Comparison of ENCODE assay signal across 15 cellular contexts in genomic region chr12:12408265-12408690, GRCh38. TPM values are rescaled to one million over a fixed set of nuclear protein-coding genes. Genes with fewer than 3 reads are reported as not detected.
DNase-seq lines count a peak whose midpoint lies in the region; ATAC-seq and TF ChIP-seq lines count a peak whose summit lies in the region.
"Had no signal": no experiment of that assay in that cellular context is flagged by ENCODE, and none has a peak within 500 bp of the region (broad histone marks: within the 10 kb centered on the region; RNA-seq: fewer than 3 reads in every experiment).

No MANE protein-coding gene starts in this region.

- H3K9me3 Mint-ChIP-seq in activated naive CD4-positive, alpha-beta T cell treated with anti-CD3 and anti-CD28 coated beads, Interleukin-2, amount 50 U/mL, for 72 hours: no peaks in the 10 kb centered on the region
- H3K9me3 Mint-ChIP-seq in activated naive CD8-positive, alpha-beta T cell treated with anti-CD3 and anti-CD28 coated beads, Interleukin-2, amount 10 ng/mL, durations not matched to agents 7 days and 5 days: peaks cover 4% of the 10 kb centered on the region

- H3K4me3 ChIP-seq in heart left ventricle: no peak overlapping the region
- H3K4me3 ChIP-seq: left ventricle myocardium inferior, uterus had no signal

- peak overlapping the region; percentile 15 for H3K4me3 Mint-ChIP-seq in activated naive CD8-positive, alpha-beta T cell treated with anti-CD3 and anti-CD28 coated beads, Interleukin-2, amount 10 ng/mL, durations not matched to agents 7 days and 5 days
- H3K4me3 Mint-ChIP-seq: nephron had no signal

- no peak for TF ChIP-seq CTCF in heart left ventricle (IDR thresholded peaks at IDR 0.05)

- intact Hi-C loops in heart left ventricle (cut with DNase I): no loop called here

- 77 to 89% (median 83%) methylated on average over 1 of the region's 1 CpG for WGBS in heart left ventricle, 4 donors

- POLR2A ChIA-PET in activated naive CD8-positive, alpha-beta T cell treated with anti-CD3 and anti-CD28 coated beads, Interleukin-2, amount 10 ng/mL, durations not matched to agents 7 days and 5 days (lab: Charles Lee): interaction anchor here (0.7 kb wide), 1 partner anchor 10 kb away, joined by 4 read pairs; no protein-coding TSS in a partner anchor

- H3K4me1 Mint-ChIP-seq in activated naive CD8-positive, alpha-beta T cell treated with anti-CD3 and anti-CD28 coated beads, Interleukin-2, amount 10 ng/mL, durations not matched to agents 7 days and 5 days: peaks cover 15% of the 10 kb centered on the region
- H3K4me1 Mint-ChIP-seq: nephron had no signal

- peaks cover 7 to 29% of the 10 kb centered on the region in 2 donors for H3K36me3 Mint-ChIP-seq in activated naive CD4-positive, alpha-beta T cell treated with anti-CD3 and anti-CD28 coated beads, Interleukin-2, amount 50 U/mL, for 72 hours
- peaks cover 37% of the 10 kb centered on the region for H3K36me3 Mint-ChIP-seq in activated naive CD8-positive, alpha-beta T cell treated with anti-CD3 and anti-CD28 coated beads, Interleukin-2, amount 10 ng/mL, durations not matched to agents 7 days and 5 days

- no peaks in the 10 kb centered on the region for H3K36me3 ChIP-seq in heart left ventricle
- H3K36me3 ChIP-seq: left ventricle myocardium inferior, uterus had no signal

- H3K4me1 ChIP-seq in heart left ventricle: peaks cover 0 to 19% (median 6%) of the 10 kb centered on the region in 12 donors
- H3K4me1 ChIP-seq: foreskin keratinocyte had no signal

- DNase-seq in activated naive CD4-positive, alpha-beta T cell treated with anti-CD3 and anti-CD28 coated beads, Interleukin-2, amount 50 U/mL, for 72 hours (ENCODE audit: low spot score in 2 of 2): no peak
- no peak for DNase-seq in activated naive CD4-positive, alpha-beta T cell (lab: John Stamatoyannopoulos, UW)
- no peak for DNase-seq in activated naive CD8-positive, alpha-beta T cell treated with anti-CD3 and anti-CD28 coated beads, Interleukin-2, amount 10 ng/mL, durations not matched to agents 7 days and 5 days
- DNase-seq in NCI-H2081 (lab: John Stamatoyannopoulos, UW) (no peak), DMS53 (lab: John Stamatoyannopoulos, UW) (no peak), Kasumi-1 (lab: John Stamatoyannopoulos, UW) (no peak), heart left ventricle (no peak)
- DNase-seq: amygdala, foreskin keratinocyte, left ventricle myocardium inferior, NCI-H2029, NCI-H526 treated with DMSO at 0.1 percent for 48 hours, uterus had no signal

- no peak for TF ChIP-seq POLR2A in heart left ventricle (IDR thresholded peaks at IDR 0.05)

- peak overlapping the region in 1 of 2 donors; percentile 20 for H3K27ac Mint-ChIP-seq in activated naive CD4-positive, alpha-beta T cell treated with anti-CD3 and anti-CD28 coated beads, Interleukin-2, amount 50 U/mL, for 72 hours
- H3K27ac Mint-ChIP-seq in activated naive CD8-positive, alpha-beta T cell treated with anti-CD3 and anti-CD28 coated beads, Interleukin-2, amount 10 ng/mL, durations not matched to agents 7 days and 5 days: peak overlapping the region; percentile 78
- H3K27ac Mint-ChIP-seq: nephron had no signal

- H3K9me3 ChIP-seq in heart left ventricle: no peaks in the 10 kb centered on the region
- H3K9me3 ChIP-seq: left ventricle myocardium inferior, uterus had no signal

- no peaks in the 10 kb centered on the region for H3K27me3 Mint-ChIP-seq in activated naive CD8-positive, alpha-beta T cell treated with anti-CD3 and anti-CD28 coated beads, Interleukin-2, amount 10 ng/mL, durations not matched to agents 7 days and 5 days

- H3K27ac ChIP-seq in heart left ventricle: peak overlapping the region in 1 of 12 donors; percentile 18
- H3K27ac ChIP-seq: foreskin keratinocyte, left ventricle myocardium inferior, uterus had no signal

- H3K27me3 ChIP-seq in heart left ventricle: no peaks in the 10 kb centered on the region
- H3K27me3 ChIP-seq: foreskin keratinocyte, uterus had no signal

- peak; percentile 63 to 70 for ATAC-seq in activated naive CD4-positive, alpha-beta T cell treated with anti-CD3 and anti-CD28 coated beads, Interleukin-2, amount 50 U/mL, for 72 hours
- peak; percentile 64 for ATAC-seq in HG03460 (IDR thresholded peaks at IDR 0.05; ENCODE audit: unreplicated experiment)
- peak; percentile 92 for ATAC-seq in activated naive CD8-positive, alpha-beta T cell treated with anti-CD3 and anti-CD28 coated beads, Interleukin-2, amount 10 ng/mL, durations not matched to agents 7 days and 5 days (ENCODE audit: low read depth)
- ATAC-seq in heart left ventricle: no peak
- ATAC-seq: foreskin keratinocyte had no signal

RNA-seq across cellular contexts. Expression of gene BORCS5, which starts 51.4 kb away (rescaled TPM):
- 10 to 100 TPM; 25.8 to 33.6 TPM for total RNA-seq in activated naive CD4-positive, alpha-beta T cell treated with anti-CD3 and anti-CD28 coated beads, Interleukin-2, amount 50 U/mL, for 72 hours
- 10 to 100 TPM; 20.1 to 21.8 TPM for total RNA-seq in activated naive CD8-positive, alpha-beta T cell treated with anti-CD3 and anti-CD28 coated beads, Interleukin-2, amount 10 ng/mL, durations not matched to agents 7 days and 5 days
- total RNA-seq in heart left ventricle: 10 to 100 TPM in 6 of 9 donors, 1 to 10 TPM in 3; 7.6 to 21.3 (median 12.3) TPM
- 1 to 10 TPM; 3.9 to 8.5 TPM for polyA plus RNA-seq in heart left ventricle

RNA-seq across cellular contexts. Expression of gene MANSC1, which starts 58.2 kb away (rescaled TPM):
- total RNA-seq in activated naive CD4-positive, alpha-beta T cell treated with anti-CD3 and anti-CD28 coated beads, Interleukin-2, amount 50 U/mL, for 72 hours: 1 to 10 TPM; 1.4 to 1.6 TPM
- under 1 TPM in 1 of 2 experiments, not detected in 1; 0.20 TPM for total RNA-seq in activated naive CD8-positive, alpha-beta T cell treated with anti-CD3 and anti-CD28 coated beads, Interleukin-2, amount 10 ng/mL, durations not matched to agents 7 days and 5 days
- 10 to 100 TPM in 5 of 9 donors, 1 to 10 TPM in 4; 8.1 to 23.1 (median 11.3) TPM for total RNA-seq in heart left ventricle
- polyA plus RNA-seq in heart left ventricle: 10 to 100 TPM in 1 of 2 donors, 1 to 10 TPM in 1; 4.5 to 11.1 TPM

Comparison
In these comparisons a context has a peak if more than half of its experiments do, and no peak if none do; other contexts are left out.
1. ATAC-seq: peak in activated naive CD4-positive, alpha-beta T cell treated with anti-CD3 and anti-CD28 coated beads, Interleukin-2, amount 50 U/mL, for 72 hours (2 of 2), HG03460 (single experiment) and activated naive CD8-positive, alpha-beta T cell treated with anti-CD3 and anti-CD28 coated beads, Interleukin-2, amount 10 ng/mL, durations not matched to agents 7 days and 5 days (single experiment); none in heart left ventricle (0 of 4).